ENCODE assay signal across 34 cellular contexts in the genomic region with DNA sequence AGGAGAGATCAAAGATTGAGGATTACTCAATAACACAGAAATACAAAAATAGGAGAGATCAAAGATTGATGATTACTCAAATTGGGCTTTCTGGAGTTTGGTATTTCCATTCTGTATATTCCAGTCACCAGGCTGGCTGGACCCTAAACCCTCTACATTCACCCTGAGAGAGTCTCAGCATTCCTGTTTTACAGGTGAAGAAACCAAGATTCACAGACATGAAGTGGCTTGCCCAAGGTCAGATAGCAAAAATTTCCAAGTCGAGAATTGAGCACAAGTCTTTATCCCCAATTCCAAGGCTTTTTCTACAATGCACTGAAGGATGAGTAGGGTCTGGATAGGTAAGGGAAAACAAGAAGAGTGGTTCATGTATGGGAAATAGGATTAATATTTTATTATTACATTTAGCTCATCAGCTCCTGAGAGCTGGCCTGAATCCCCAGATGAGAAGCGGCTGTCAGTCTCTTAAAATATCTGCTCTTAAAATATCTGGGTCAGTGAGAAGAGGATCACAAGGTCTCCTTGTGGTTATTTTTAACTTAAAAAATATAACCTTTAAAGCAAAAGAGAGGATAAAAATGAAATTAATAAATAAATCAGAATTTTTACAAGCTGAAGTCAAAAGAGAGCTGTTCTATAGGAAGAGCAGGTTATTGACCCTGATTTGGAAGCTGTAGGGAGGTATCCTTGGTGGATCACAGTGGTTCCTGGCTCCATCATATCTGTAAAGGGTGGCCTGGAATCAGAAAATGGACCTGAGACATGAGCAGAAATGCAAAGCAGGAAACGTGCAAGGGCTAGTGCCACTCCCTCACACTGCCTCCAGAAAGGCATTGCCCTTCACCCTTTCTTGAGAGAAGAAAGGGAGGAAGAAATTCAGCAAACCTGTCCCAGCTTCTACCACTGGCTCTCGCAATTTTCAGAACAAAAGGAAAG. TPM values are rescaled to one million over a fixed set of nuclear protein-coding genes. Genes with fewer than 3 reads are reported as not detected.
"Had no signal": no experiment of that assay in that cellular context is flagged by ENCODE, and none has a peak within 500 bp of the region (broad histone marks: within the 10 kb centered on the region; RNA-seq: fewer than 3 reads in every experiment).

No MANE protein-coding gene starts in this region.

- H3K27me3 ChIP-seq: ascending aorta, esophagus squamous epithelium, left lung, right lobe of liver, uterus had no signal

- H3K9me3 ChIP-seq: ascending aorta, esophagus squamous epithelium, left lung, right lobe of liver, uterus had no signal

- H3K4me3 ChIP-seq: ascending aorta, esophagus squamous epithelium, left lung, right lobe of liver, smooth muscle cell, uterus had no signal

- H3K9me3 Mint-ChIP-seq: brain; neural crest cell; stimulated activated memory B cell treated with anti-CD40 and anti-IgM and Interleukin-4, amounts not matched to agents 10 μg/mL and 1 μg/mL and 100 μg/mL, for 72 hours; type B pancreatic cell had no signal

- H3K36me3 ChIP-seq: ascending aorta, esophagus squamous epithelium, left lung, right lobe of liver, uterus had no signal

- H3K4me1 Mint-ChIP-seq: activated naive CD4-positive, alpha-beta T cell treated with anti-CD3 and anti-CD28 coated beads, Interleukin-2, amount 10 ng/mL, durations not matched to agents 7 days and 5 days; activated naive CD8-positive, alpha-beta T cell treated with anti-CD3 and anti-CD28 coated beads, Interleukin-2, amount 10 ng/mL, durations not matched to agents 7 days and 5 days; neural crest cell; stimulated activated memory B cell treated with anti-CD40 and anti-IgM and Interleukin-4, amounts not matched to agents 10 μg/mL and 1 μg/mL and 100 μg/mL, for 72 hours; stimulated activated naive CD8-positive, alpha-beta T cell treated with anti-CD3 and anti-CD28 coated beads, Interleukin-15, amount 100 ng/mL, for 72 hours had no signal

- H3K4me2 ChIP-seq: smooth muscle cell had no signal

- H3K27ac ChIP-seq: ascending aorta, epithelial cell of prostate, esophagus squamous epithelium, left lung, parathyroid adenoma, right lobe of liver, uterus, VCaP had no signal

- H3K27ac Mint-ChIP-seq: activated naive CD4-positive, alpha-beta T cell treated with anti-CD3 and anti-CD28 coated beads, Interleukin-2, amount 10 ng/mL, durations not matched to agents 7 days and 5 days; activated naive CD8-positive, alpha-beta T cell treated with anti-CD3 and anti-CD28 coated beads, Interleukin-2, amount 10 ng/mL, durations not matched to agents 7 days and 5 days; naive thymus-derived CD4-positive, alpha-beta T cell; stimulated activated memory B cell treated with anti-CD40 and anti-IgM and Interleukin-4, amounts not matched to agents 10 μg/mL and 1 μg/mL and 100 μg/mL, for 72 hours; stimulated activated naive CD8-positive, alpha-beta T cell treated with anti-CD3 and anti-CD28 coated beads, Interleukin-15, amount 100 ng/mL, for 72 hours; type B pancreatic cell had no signal

- DNase-seq: activated CD4-positive, alpha-beta T cell treated with anti-CD3 and anti-CD28 coated beads for 4 hours; activated CD4-positive, alpha-beta T cell treated with anti-CD3 and anti-CD28 coated beads, Interleukin-2, amount 50 U/mL, for 48 hours; activated CD8-positive, alpha-beta memory T cell treated with anti-CD3 and anti-CD28 coated beads, Interleukin-2, amount 50 U/mL, for 4 hours; activated gamma-delta T cell; activated naive CD4-positive, alpha-beta T cell treated with anti-CD3 and anti-CD28 coated beads, Interleukin-2, amount 10 ng/mL, durations not matched to agents 7 days and 5 days; activated naive CD8-positive, alpha-beta T cell treated with anti-CD3 and anti-CD28 coated beads, Interleukin-2, amount 10 ng/mL, durations not matched to agents 7 days and 5 days; activated T-cell treated with anti-CD3 and anti-CD28 coated beads, Interleukin-2, amount 50 U/mL, for 1 hour; central memory CD4-positive, alpha-beta T cell; dermis blood vessel endothelial cell; effector CD4-positive, alpha-beta T cell; esophagus squamous epithelium; kidney glomerular epithelial cell; left lung; naive thymus-derived CD4-positive, alpha-beta T cell; nucleus accumbens; right lobe of liver; stimulated activated CD4-positive, alpha-beta T cell treated with anti-CD3 and anti-CD28 coated beads, Interleukin-1b, Interleukin-23, amount 100 ng/mL, for 48 hours; stimulated activated CD4-positive, alpha-beta T cell treated with anti-CD3 and anti-CD28 coated beads, Interleukin-4, amount 100 ng/mL, for 4 hours; stimulated activated CD8-positive, alpha-beta memory T cell treated with anti-CD3 and anti-CD28 coated beads, Interleukin-4, amount 100 ng/mL, for 48 hours; stimulated activated naive CD8-positive, alpha-beta T cell treated with anti-CD3 and anti-CD28 coated beads, Interleukin-15, amount 100 ng/mL, for 72 hours; substantia nigra; uterus had no signal

- H3K79me2 ChIP-seq: parathyroid adenoma had no signal

- H2AFZ ChIP-seq: parathyroid adenoma had no signal

- H3K36me3 Mint-ChIP-seq: activated naive CD4-positive, alpha-beta T cell treated with anti-CD3 and anti-CD28 coated beads, Interleukin-2, amount 10 ng/mL, durations not matched to agents 7 days and 5 days; activated naive CD8-positive, alpha-beta T cell treated with anti-CD3 and anti-CD28 coated beads, Interleukin-2, amount 10 ng/mL, durations not matched to agents 7 days and 5 days; brain; naive thymus-derived CD4-positive, alpha-beta T cell; stimulated activated memory B cell treated with anti-CD40 and anti-IgM and Interleukin-4, amounts not matched to agents 10 μg/mL and 1 μg/mL and 100 μg/mL, for 72 hours; type B pancreatic cell had no signal

- H3K9ac ChIP-seq: parathyroid adenoma had no signal

- H3K4me3 Mint-ChIP-seq: activated naive CD4-positive, alpha-beta T cell treated with anti-CD3 and anti-CD28 coated beads, Interleukin-2, amount 10 ng/mL, durations not matched to agents 7 days and 5 days; activated naive CD8-positive, alpha-beta T cell treated with anti-CD3 and anti-CD28 coated beads, Interleukin-2, amount 10 ng/mL, durations not matched to agents 7 days and 5 days; brain; naive thymus-derived CD4-positive, alpha-beta T cell; neural crest cell; stimulated activated memory B cell treated with anti-CD40 and anti-IgM and Interleukin-4, amounts not matched to agents 10 μg/mL and 1 μg/mL and 100 μg/mL, for 72 hours; stimulated activated naive CD8-positive, alpha-beta T cell treated with anti-CD3 and anti-CD28 coated beads, Interleukin-15, amount 100 ng/mL, for 72 hours; type B pancreatic cell had no signal

- ATAC-seq: left lung; naive thymus-derived CD4-positive, alpha-beta T cell; right lobe of liver; stimulated activated memory B cell treated with anti-CD40 and anti-IgM and Interleukin-4, amounts not matched to agents 10 μg/mL and 1 μg/mL and 100 μg/mL, for 72 hours; stimulated activated naive CD8-positive, alpha-beta T cell treated with anti-CD3 and anti-CD28 coated beads, Interleukin-15, amount 100 ng/mL, for 72 hours had no signal

- H3K27me3 Mint-ChIP-seq: activated naive CD4-positive, alpha-beta T cell treated with anti-CD3 and anti-CD28 coated beads, Interleukin-2, amount 10 ng/mL, durations not matched to agents 7 days and 5 days; activated naive CD8-positive, alpha-beta T cell treated with anti-CD3 and anti-CD28 coated beads, Interleukin-2, amount 10 ng/mL, durations not matched to agents 7 days and 5 days; stimulated activated naive CD8-positive, alpha-beta T cell treated with anti-CD3 and anti-CD28 coated beads, Interleukin-15, amount 100 ng/mL, for 72 hours had no signal

- FAIRE-seq: frontal cortex had no signal

- H3K4me1 ChIP-seq: ascending aorta, left lung, parathyroid adenoma, right lobe of liver, uterus had no signal

RNA-seq across cellular contexts. Expression of a gene that starts 29.1 kb away (rescaled TPM):
- total RNA-seq: activated CD8-positive, alpha-beta memory T cell treated with anti-CD3 and anti-CD28 coated beads for 36 hours; frontal cortex; T-helper 1 cell treated with Interleukin-12 subunit alpha and Interleukin-12 subunit beta and Interleukin-4 antibody, amounts not matched to agents 30 ng/mL and 1 ng/mL, for 36 hours had no signal
- polyA plus RNA-seq: naive thymus-derived CD4-positive, alpha-beta T cell had no signal
